25 cellular contexts compared by ENCODE assay signal in genomic region chr1:162846256-162847212, GRCh38. TPM values are rescaled to one million over a fixed set of nuclear protein-coding genes. Genes with fewer than 3 reads are reported as not detected.
A peak's percentile ranks its signal among the peaks of the same experiment; 100 is the strongest.
DNase-seq lines count a peak whose midpoint lies in the region; TF ChIP-seq lines count a peak whose summit lies in the region.
"Had no signal": no experiment of that assay in that cellular context is flagged by ENCODE, and none has a peak within 500 bp of the region (broad histone marks: within the 10 kb centered on the region; RNA-seq: fewer than 3 reads in every experiment).

No MANE protein-coding gene starts in this region.

- H3K9ac ChIP-seq in SK-N-MC (ENCODE audit: insufficient read length) (peak overlapping the region; percentile 19), fibroblast of lung (ENCODE audit: insufficient read depth, low read length) (no peak overlapping the region)

- BruUV-seq in MCF 10A (replicated peaks; lab: Mats Ljungman, UMichigan), result no TSS peak

- H3K36me3 ChIP-seq in breast epithelium (no peaks in the 10 kb centered on the region), SK-N-MC (ENCODE audit: insufficient read depth, low read length) (no peaks in the 10 kb centered on the region), fibroblast of lung (ENCODE audit: control insufficient read depth, insufficient read depth, low read length) (no peaks in the 10 kb centered on the region)
- H3K36me3 ChIP-seq: ascending aorta had no signal

- H3K9me3 Mint-ChIP-seq in MCF 10A (ENCODE audit: unreplicated experiment) (no peaks in the 10 kb centered on the region), nephron progenitor cell (no peaks in the 10 kb centered on the region)
- H3K9me3 Mint-ChIP-seq: activated CD4-positive, alpha-beta T cell treated with anti-CD3 and anti-CD28 coated beads, Interleukin-2, amount 10 ng/mL, durations not matched to agents 7 days and 5 days; CD4-positive, alpha-beta T cell; natural killer cell; stimulated activated effector memory CD8-positive, alpha-beta T cell treated with anti-CD3 and anti-CD28 coated beads, Interleukin-12 subunit alpha, Interleukin-12 subunit beta, amount 100 ng/mL, for 72 hours had no signal

- H3K27ac ChIP-seq in breast epithelium (no peak overlapping the region), SK-N-MC (peak overlapping the region; percentile 95), fibroblast of lung (ENCODE audit: insufficient read depth, low read length) (no peak overlapping the region)
- H3K27ac ChIP-seq: 22Rv1, ascending aorta, psoas muscle had no signal

- H3K4me1 Mint-ChIP-seq in MCF 10A (ENCODE audit: insufficient read depth, unreplicated experiment) (peaks cover 7% of the 10 kb centered on the region), nephron progenitor cell (peaks cover 7% of the 10 kb centered on the region)
- H3K4me1 Mint-ChIP-seq: activated CD4-positive, alpha-beta T cell treated with anti-CD3 and anti-CD28 coated beads, Interleukin-2, amount 10 ng/mL, durations not matched to agents 7 days and 5 days; IgD-negative memory B cell; natural killer cell; stimulated activated effector memory CD8-positive, alpha-beta T cell treated with anti-CD3 and anti-CD28 coated beads, Interleukin-12 subunit alpha, Interleukin-12 subunit beta, amount 100 ng/mL, for 72 hours had no signal

- H3K4me2 ChIP-seq in fibroblast of lung (ENCODE audit: extremely low read depth, insufficient read depth, low read length), result peak overlapping the region; percentile 35

- no peak for TF ChIP-seq CTCF in MCF 10A (IDR thresholded peaks at IDR 0.05; ENCODE audit: unreplicated experiment)
- no peak for TF ChIP-seq CTCF in breast epithelium (IDR thresholded peaks at IDR 0.05)
- no peak for TF ChIP-seq CTCF in fibroblast of lung (conservative IDR thresholded peaks at IDR 0.05 in 1 of 2, IDR thresholded peaks at IDR 0.05 in 1 of 2; ENCODE audit: low read depth in 1 of 2, low read length in 2 of 2)
- no peak for TF ChIP-seq CTCF in nephron progenitor cell (IDR thresholded peaks at IDR 0.05)

- intact Hi-C loops in MCF 10A (cut with micrococcal nuclease), result loop anchor here (5.0 kb wide), 1 partner anchor 681 kb away; no protein-coding TSS in a partner anchor
- intact Hi-C loops in breast epithelium (cut with DNase I; ENCODE audit: low total_unique reads), result no loop called here

- H3K27me3 Mint-ChIP-seq in MCF 10A (ENCODE audit: insufficient read depth, unreplicated experiment), result peaks cover 21% of the 10 kb centered on the region
- H3K27me3 Mint-ChIP-seq in nephron progenitor cell (ENCODE audit: low read depth, poor library complexity), result no peaks in the 10 kb centered on the region

- H3K36me3 Mint-ChIP-seq in MCF 10A (ENCODE audit: insufficient read depth, unreplicated experiment), result no peaks in the 10 kb centered on the region
- H3K36me3 Mint-ChIP-seq in nephron progenitor cell (ENCODE audit: low read depth), result no peaks in the 10 kb centered on the region
- H3K36me3 Mint-ChIP-seq: natural killer cell; stimulated activated effector memory CD8-positive, alpha-beta T cell treated with anti-CD3 and anti-CD28 coated beads, Interleukin-12 subunit alpha, Interleukin-12 subunit beta, amount 100 ng/mL, for 72 hours had no signal

- no peak for TF ChIP-seq POLR2A in breast epithelium (IDR thresholded peaks at IDR 0.05)

- H3K4me1 ChIP-seq in breast epithelium, result no peaks in the 10 kb centered on the region
- peaks cover 3% of the 10 kb centered on the region for H3K4me1 ChIP-seq in fibroblast of lung (ENCODE audit: control insufficient read depth, extremely low read depth, insufficient read depth, low read length)
- H3K4me1 ChIP-seq: ascending aorta, psoas muscle had no signal

- POLR2A ChIA-PET in MCF 10A (lab: Yijun Ruan, JAX), result no interaction called here

- H2AFZ ChIP-seq in fibroblast of lung (ENCODE audit: low read length), result peak overlapping the region; percentile 60

- no peaks in the 10 kb centered on the region for H4K20me1 ChIP-seq in fibroblast of lung (ENCODE audit: control insufficient read depth, extremely low read depth, insufficient read depth, low read length)

- H3K27ac Mint-ChIP-seq in MCF 10A (ENCODE audit: low read depth, unreplicated experiment) (no peak overlapping the region), nephron progenitor cell (no peak overlapping the region)
- H3K27ac Mint-ChIP-seq: activated CD4-positive, alpha-beta T cell treated with anti-CD3 and anti-CD28 coated beads, Interleukin-2, amount 10 ng/mL, durations not matched to agents 7 days and 5 days; CD4-positive, alpha-beta T cell; IgD-negative memory B cell; natural killer cell; stimulated activated effector memory CD8-positive, alpha-beta T cell treated with anti-CD3 and anti-CD28 coated beads, Interleukin-12 subunit alpha, Interleukin-12 subunit beta, amount 100 ng/mL, for 72 hours had no signal

- H3K9me3 ChIP-seq in breast epithelium (no peaks in the 10 kb centered on the region), SK-N-MC (ENCODE audit: low read depth, low read length) (no peaks in the 10 kb centered on the region), fibroblast of lung (ENCODE audit: control insufficient read depth, insufficient read depth, low read depth, low read length) (no peaks in the 10 kb centered on the region)
- H3K9me3 ChIP-seq: ascending aorta, psoas muscle had no signal

- DNase-seq in MCF 10A (ENCODE audit: unreplicated experiment) (peak; percentile 84), breast epithelium (ENCODE audit: low spot score in 2 of 2) (no peak), SK-N-MC (ENCODE audit: low read depth, low spot score) (peak; percentile 72), fibroblast of lung (ENCODE audit: low read depth in 2 of 2) (peak; percentile 42 to 87), nephron progenitor cell (no peak), DMS153 treated with DMSO at 0.1 percent for 48 hours (lab: John Stamatoyannopoulos, UW; ENCODE audit: unreplicated experiment) (no peak), hypothalamus (lab: John Stamatoyannopoulos, UW) (no peak), ACHN (no peak)
- DNase-seq: activated CD4-positive, alpha-beta T cell treated with anti-CD3 and anti-CD28 coated beads, Interleukin-2, amount 10 ng/mL, durations not matched to agents 7 days and 5 days; activated naive CD4-positive, alpha-beta T cell; activated T-cell treated with anti-CD3 and anti-CD28 coated beads for 4 hours; CD4-positive, alpha-beta T cell; DMS79 treated with DMSO at 0.1 percent for 48 hours; erythroblast; islet precursor cell; natural killer cell; NCI-H526; OCI-M1; psoas muscle had no signal

- in situ Hi-C loops in ACHN (cut with HindIII; ENCODE audit: low pct_ligation_motif_present, low pct_unique_long_range_greater_than_20kb, low sequenced_read_pairs), result no loop called here

- no peaks in the 10 kb centered on the region for H3K27me3 ChIP-seq in breast epithelium
- no peaks in the 10 kb centered on the region for H3K27me3 ChIP-seq in fibroblast of lung (ENCODE audit: control insufficient read depth, insufficient read depth, low read length)
- H3K27me3 ChIP-seq: ascending aorta had no signal

- H3K4me3 Mint-ChIP-seq in MCF 10A (ENCODE audit: unreplicated experiment) (no peak overlapping the region), nephron progenitor cell (no peak overlapping the region)
- H3K4me3 Mint-ChIP-seq: activated CD4-positive, alpha-beta T cell treated with anti-CD3 and anti-CD28 coated beads, Interleukin-2, amount 10 ng/mL, durations not matched to agents 7 days and 5 days; CD4-positive, alpha-beta T cell; IgD-negative memory B cell; natural killer cell; stimulated activated effector memory CD8-positive, alpha-beta T cell treated with anti-CD3 and anti-CD28 coated beads, Interleukin-12 subunit alpha, Interleukin-12 subunit beta, amount 100 ng/mL, for 72 hours had no signal

- H3K79me2 ChIP-seq in fibroblast of lung (ENCODE audit: control insufficient read depth, insufficient read depth, low read length), result no peaks in the 10 kb centered on the region

- CTCF ChIA-PET in MCF 10A (lab: Yijun Ruan, JAX), result interaction anchor here (0.6 to 6.0 kb wide), 22 partner anchors 10 to 481 kb away, joined by 3 to 107 read pairs (median 4); partner anchors contain the start of gene CCDC190

- H3K4me3 ChIP-seq in breast epithelium (no peak overlapping the region), SK-N-MC (no peak overlapping the region), fibroblast of lung (replicated peaks in 1 of 4; ENCODE audit: control extremely low read depth in 1 of 4, insufficient read depth in 1 of 4, low read depth in 3 of 4, low read length in 4 of 4) (no peak overlapping the region)
- H3K4me3 ChIP-seq: ascending aorta, lung, psoas muscle had no signal

RNA-seq across cellular contexts. Expression of gene CCDC190, which starts 14.4 kb away (rescaled TPM):
- total RNA-seq in MCF 10A (2022) (not detected in 2 replicates), breast epithelium (not detected), fibroblast of lung (not detected in 2 replicates)
- polyA plus RNA-seq in fibroblast of lung, result 0.16 and 0.36 TPM in 2 replicates
- polyA plus RNA-seq in fibroblast of lung (2012), result 0.42 TPM in 1 of 2 replicates, not detected in the other
- polyA minus RNA-seq in fibroblast of lung (ENCODE audit: low replicate concordance), result not detected in 2 replicates
- total RNA-seq: activated CD4-positive, alpha-beta T cell treated with anti-CD3 and anti-CD28 coated beads, Interleukin-2, amount 10 ng/mL, durations not matched to agents 7 days and 5 days; CD4-positive, alpha-beta T cell; dermis microvascular lymphatic vessel endothelial cell; natural killer cell; psoas muscle had no signal
- polyA plus RNA-seq: IgD-negative memory B cell had no signal

RNA-seq across cellular contexts. Expression of gene HSD17B7, which starts 56.0 kb away (rescaled TPM):
- total RNA-seq in MCF 10A (2022), result 15.5 and 19.6 TPM in 2 replicates
- total RNA-seq in breast epithelium, result 10 to 100 TPM; 10.2 to 35.4 (median 22.9) TPM
- 21.6 and 50.4 TPM in 2 replicates for total RNA-seq in fibroblast of lung
- polyA plus RNA-seq in fibroblast of lung, result 15.7 and 19.8 TPM in 2 replicates
- polyA plus RNA-seq in fibroblast of lung (2012), result 11.0 and 11.3 TPM in 2 replicates
- polyA minus RNA-seq in fibroblast of lung (ENCODE audit: low replicate concordance), result 17.6 and 33.1 TPM in 2 replicates

Comparison
In these comparisons a context has a peak if more than half of its experiments do, and no peak if none do; other contexts are left out.
1. DNase-seq: peak in MCF 10A (single experiment), SK-N-MC (single experiment) and fibroblast of lung (2 of 2); none in breast epithelium (0 of 2), nephron progenitor cell (single experiment), DMS153 treated with DMSO at 0.1 percent for 48 hours (single experiment), hypothalamus (0 of 51) and ACHN (single experiment).